ENCODE assay signal across 1 cellular context in the genomic region with DNA sequence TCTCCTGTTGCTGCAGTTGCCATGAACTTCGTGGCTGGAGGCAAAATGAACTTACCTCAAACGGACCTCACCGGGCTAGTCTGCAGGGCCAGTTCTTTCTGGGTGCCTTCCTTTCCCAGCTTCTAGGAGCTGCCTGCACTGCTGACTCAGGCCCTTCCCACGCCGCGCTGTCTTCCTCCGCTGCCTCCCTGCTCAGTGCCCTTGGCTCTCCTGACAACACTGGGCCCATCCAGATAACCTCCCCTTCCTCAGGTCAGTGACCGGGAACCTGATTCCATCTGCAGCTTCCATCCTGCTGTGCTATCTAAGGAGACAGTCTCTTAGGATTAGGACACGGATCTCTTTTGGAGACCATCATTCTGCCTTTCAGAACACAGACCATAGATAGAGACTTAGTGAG.
TF ChIP-seq lines count a peak whose summit lies in the region.

No MANE protein-coding gene starts in this region.

TF ChIP-seq in WTC11, 78 proteins besides CTCF, POLR2A, EP300 and RAD21 (continued from another document):
- TF ChIP-seq, protein P1, sequence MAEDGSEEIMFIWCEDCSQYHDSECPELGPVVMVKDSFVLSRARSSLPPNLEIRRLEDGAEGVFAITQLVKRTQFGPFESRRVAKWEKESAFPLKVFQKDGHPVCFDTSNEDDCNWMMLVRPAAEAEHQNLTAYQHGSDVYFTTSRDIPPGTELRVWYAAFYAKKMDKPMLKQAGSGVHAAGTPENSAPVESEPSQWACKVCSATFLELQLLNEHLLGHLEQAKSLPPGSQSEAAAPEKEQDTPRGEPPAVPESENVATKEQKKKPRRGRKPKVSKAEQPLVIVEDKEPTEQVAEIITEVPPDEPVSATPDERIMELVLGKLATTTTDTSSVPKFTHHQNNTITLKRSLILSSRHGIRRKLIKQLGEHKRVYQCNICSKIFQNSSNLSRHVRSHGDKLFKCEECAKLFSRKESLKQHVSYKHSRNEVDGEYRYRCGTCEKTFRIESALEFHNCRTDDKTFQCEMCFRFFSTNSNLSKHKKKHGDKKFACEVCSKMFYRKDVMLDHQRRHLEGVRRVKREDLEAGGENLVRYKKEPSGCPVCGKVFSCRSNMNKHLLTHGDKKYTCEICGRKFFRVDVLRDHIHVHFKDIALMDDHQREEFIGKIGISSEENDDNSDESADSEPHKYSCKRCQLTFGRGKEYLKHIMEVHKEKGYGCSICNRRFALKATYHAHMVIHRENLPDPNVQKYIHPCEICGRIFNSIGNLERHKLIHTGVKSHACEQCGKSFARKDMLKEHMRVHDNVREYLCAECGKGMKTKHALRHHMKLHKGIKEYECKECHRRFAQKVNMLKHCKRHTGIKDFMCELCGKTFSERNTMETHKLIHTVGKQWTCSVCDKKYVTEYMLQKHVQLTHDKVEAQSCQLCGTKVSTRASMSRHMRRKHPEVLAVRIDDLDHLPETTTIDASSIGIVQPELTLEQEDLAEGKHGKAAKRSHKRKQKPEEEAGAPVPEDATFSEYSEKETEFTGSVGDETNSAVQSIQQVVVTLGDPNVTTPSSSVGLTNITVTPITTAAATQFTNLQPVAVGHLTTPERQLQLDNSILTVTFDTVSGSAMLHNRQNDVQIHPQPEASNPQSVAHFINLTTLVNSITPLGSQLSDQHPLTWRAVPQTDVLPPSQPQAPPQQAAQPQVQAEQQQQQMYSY (CRISPR knock-in tag; IDR thresholded peaks at IDR 0.05): no peak
- TF ChIP-seq, protein P2, sequence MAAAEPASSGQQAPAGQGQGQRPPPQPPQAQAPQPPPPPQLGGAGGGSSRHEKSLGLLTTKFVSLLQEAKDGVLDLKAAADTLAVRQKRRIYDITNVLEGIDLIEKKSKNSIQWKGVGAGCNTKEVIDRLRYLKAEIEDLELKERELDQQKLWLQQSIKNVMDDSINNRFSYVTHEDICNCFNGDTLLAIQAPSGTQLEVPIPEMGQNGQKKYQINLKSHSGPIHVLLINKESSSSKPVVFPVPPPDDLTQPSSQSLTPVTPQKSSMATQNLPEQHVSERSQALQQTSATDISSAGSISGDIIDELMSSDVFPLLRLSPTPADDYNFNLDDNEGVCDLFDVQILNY (CRISPR knock-in tag; IDR thresholded peaks at IDR 0.05): no peak
- TF ChIP-seq, protein P3, sequence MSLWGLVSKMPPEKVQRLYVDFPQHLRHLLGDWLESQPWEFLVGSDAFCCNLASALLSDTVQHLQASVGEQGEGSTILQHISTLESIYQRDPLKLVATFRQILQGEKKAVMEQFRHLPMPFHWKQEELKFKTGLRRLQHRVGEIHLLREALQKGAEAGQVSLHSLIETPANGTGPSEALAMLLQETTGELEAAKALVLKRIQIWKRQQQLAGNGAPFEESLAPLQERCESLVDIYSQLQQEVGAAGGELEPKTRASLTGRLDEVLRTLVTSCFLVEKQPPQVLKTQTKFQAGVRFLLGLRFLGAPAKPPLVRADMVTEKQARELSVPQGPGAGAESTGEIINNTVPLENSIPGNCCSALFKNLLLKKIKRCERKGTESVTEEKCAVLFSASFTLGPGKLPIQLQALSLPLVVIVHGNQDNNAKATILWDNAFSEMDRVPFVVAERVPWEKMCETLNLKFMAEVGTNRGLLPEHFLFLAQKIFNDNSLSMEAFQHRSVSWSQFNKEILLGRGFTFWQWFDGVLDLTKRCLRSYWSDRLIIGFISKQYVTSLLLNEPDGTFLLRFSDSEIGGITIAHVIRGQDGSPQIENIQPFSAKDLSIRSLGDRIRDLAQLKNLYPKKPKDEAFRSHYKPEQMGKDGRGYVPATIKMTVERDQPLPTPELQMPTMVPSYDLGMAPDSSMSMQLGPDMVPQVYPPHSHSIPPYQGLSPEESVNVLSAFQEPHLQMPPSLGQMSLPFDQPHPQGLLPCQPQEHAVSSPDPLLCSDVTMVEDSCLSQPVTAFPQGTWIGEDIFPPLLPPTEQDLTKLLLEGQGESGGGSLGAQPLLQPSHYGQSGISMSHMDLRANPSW (CRISPR knock-in tag; conservative IDR thresholded peaks at IDR 0.05; ENCODE audit: low read depth): no peak
TF ChIP-seq in WTC11: peak in this region for 0.
